Comparison of ENCODE assay signal across 2 cellular contexts in the genomic region with DNA sequence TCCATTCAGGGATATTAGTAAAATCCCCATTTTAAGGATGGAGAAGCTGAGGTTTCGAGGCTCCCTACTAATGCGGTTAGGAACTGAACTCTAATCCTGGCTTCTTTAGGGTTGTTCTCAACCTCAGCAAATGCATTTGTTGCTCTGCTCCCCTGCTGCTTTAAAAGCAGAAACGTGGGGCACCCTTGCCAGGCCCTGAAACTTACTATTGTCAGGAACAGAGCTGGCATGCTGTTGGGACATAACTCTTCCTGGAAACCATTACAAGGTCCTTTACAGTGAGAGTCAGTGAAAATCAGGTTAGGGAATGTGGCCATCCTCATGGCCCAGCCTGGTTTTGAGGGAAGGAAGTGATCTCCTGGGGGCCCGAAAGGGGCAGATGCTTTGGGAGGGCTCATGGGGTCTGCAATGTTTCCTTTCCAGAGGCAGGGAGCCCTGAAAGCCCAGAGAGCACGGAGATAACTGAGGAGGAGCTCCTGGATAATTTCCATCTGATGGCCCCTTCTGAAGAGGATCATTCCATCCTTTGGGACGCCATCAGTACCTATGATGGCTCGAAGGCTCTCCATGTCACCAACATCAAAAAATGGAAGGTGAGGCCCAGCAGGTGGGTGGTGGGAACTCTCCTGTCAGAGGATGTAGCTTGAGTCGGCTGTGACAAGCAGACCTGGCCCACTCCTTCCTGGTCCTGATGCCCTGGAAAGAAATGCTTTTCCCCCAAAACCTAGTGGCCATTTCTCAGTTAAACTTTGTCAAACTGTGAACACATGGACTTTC.
TF ChIP-seq lines count a peak whose summit lies in the region.

No MANE protein-coding gene starts in this region.

TF ChIP-seq in WTC11, 78 proteins besides CTCF, POLR2A, EP300 and RAD21:
- TF ChIP-seq GABPB1 (CRISPR knock-in tag; IDR thresholded peaks at IDR 0.05): 0 out of 2 replicates have a peak, but pooled peaks have one; percentile 22
- no peak for TF ChIP-seq JAZF1 (CRISPR knock-in tag; IDR thresholded peaks at IDR 0.05)
- no peak for TF ChIP-seq KAT7 (CRISPR knock-in tag; IDR thresholded peaks at IDR 0.05; ENCODE audit: borderline replicate concordance)
TF ChIP-seq in WTC11: peak in this region for 1.

TF ChIP-seq in endothelial cell of umbilical vein, 7 proteins besides CTCF, POLR2A, EP300 and RAD21:
- TF ChIP-seq JUN (IDR thresholded peaks at IDR 0.05; ENCODE audit: borderline replicate concordance, insufficient read depth, insufficient read length, low read depth) (no peak), GATA2 (IDR thresholded peaks at IDR 0.05; ENCODE audit: insufficient read depth, insufficient read length, low read depth, low read length) (no peak), MYC (IDR thresholded peaks at IDR 0.05; ENCODE audit: low read depth, low read length) (no peak), FOS (IDR thresholded peaks at IDR 0.05; ENCODE audit: borderline replicate concordance, insufficient read depth, low read length) (no peak)
TF ChIP-seq in endothelial cell of umbilical vein: peak in this region for 0.
